15 cellular contexts compared by ENCODE assay signal in genomic region chr6:49826743-49827406, GRCh38. TPM values are rescaled to one million over a fixed set of nuclear protein-coding genes. Genes with fewer than 3 reads are reported as not detected.
DNase-seq lines count a peak whose midpoint lies in the region; ATAC-seq, FAIRE-seq and TF ChIP-seq lines count a peak whose summit lies in the region.
"Had no signal": no experiment of that assay in that cellular context is flagged by ENCODE, and none has a peak within 500 bp of the region (broad histone marks: within the 10 kb centered on the region; RNA-seq: fewer than 3 reads in every experiment).

No MANE protein-coding gene starts in this region.

- H3K36me3 ChIP-seq in OCI-LY3 (replicated peaks; ENCODE audit: low read depth, low read length) = no peaks in the 10 kb centered on the region
- H3K36me3 ChIP-seq in transverse colon = no peaks in the 10 kb centered on the region
- H3K36me3 ChIP-seq: tibial nerve had no signal

- FAIRE-seq in GM18507 (lab: Jason Lieb, UNC) = peak; percentile 84
- FAIRE-seq: endothelial cell of umbilical vein had no signal

- H3K27me3 ChIP-seq in OCI-LY3 (ENCODE audit: low read depth, low read length) (no peaks in the 10 kb centered on the region), transverse colon (no peaks in the 10 kb centered on the region)
- H3K27me3 ChIP-seq: tibial nerve had no signal

- H3K4me3 ChIP-seq in OCI-LY3 (ENCODE audit: low read length) (peak overlapping the region; percentile 43), transverse colon (no peak overlapping the region)
- H3K4me3 ChIP-seq: tibial nerve had no signal

- no peak for DNase-seq in GM18507 (ENCODE audit: extremely low spot score, insufficient read length, low read depth)
- no peak for DNase-seq in DMS114 treated with DMSO at 0.1 percent for 48 hours (lab: John Stamatoyannopoulos, UW; ENCODE audit: unreplicated experiment)
- DNase-seq in transverse colon = no peak
- no peak for DNase-seq in occipital lobe (lab: John Stamatoyannopoulos, UW)
- no peak for DNase-seq in kidney glomerular epithelial cell (lab: John Stamatoyannopoulos, UW)
- DNase-seq: activated CD4-positive, alpha-beta memory T cell treated with anti-CD3 and anti-CD28 coated beads, Interleukin-2, amount 10 ng/mL, durations not matched to agents 7 days and 5 days; CD4-positive, CD25-positive, alpha-beta regulatory T cell; H7; NCI-H1417 had no signal

- peak; percentile 99 for ATAC-seq in GM21423 (IDR thresholded peaks at IDR 0.05; ENCODE audit: unreplicated experiment)
- peak; percentile 94 for ATAC-seq in HG03060 (IDR thresholded peaks at IDR 0.05; ENCODE audit: low read depth, unreplicated experiment)

- no peaks in the 10 kb centered on the region for H4K20me1 ChIP-seq in OCI-LY3 (ENCODE audit: insufficient read depth, low read length)

- TF ChIP-seq POLR2A in transverse colon (IDR thresholded peaks at IDR 0.05) = no peak

- H3K4me1 ChIP-seq in OCI-LY3 (ENCODE audit: low read length) = peaks cover 9% of the 10 kb centered on the region; the same call in 1 of the 2 replicates
- no peaks in the 10 kb centered on the region for H3K4me1 ChIP-seq in transverse colon
- H3K4me1 ChIP-seq: tibial nerve had no signal

- no peaks in the 10 kb centered on the region for H3K9me3 ChIP-seq in OCI-LY3 (ENCODE audit: insufficient read depth, low read length)
- H3K9me3 ChIP-seq in transverse colon = no peaks in the 10 kb centered on the region
- H3K9me3 ChIP-seq: tibial nerve had no signal

- intact Hi-C loops in transverse colon (cut with DNase I; ENCODE audit: low total_unique reads) = no loop called here

- peak overlapping the region; percentile 41 for H3K4me2 ChIP-seq in OCI-LY3 (ENCODE audit: low read length)

- TF ChIP-seq CTCF in OCI-LY3 (IDR thresholded peaks at IDR 0.05; ENCODE audit: low read depth, low read length) (no peak), transverse colon (IDR thresholded peaks at IDR 0.05) (no peak)

- TF ChIP-seq EP300 in transverse colon (IDR thresholded peaks at IDR 0.05; ENCODE audit: low read depth) = no peak

- H3K27ac ChIP-seq in OCI-LY3 (ENCODE audit: low read length) (no peak overlapping the region), transverse colon (no peak overlapping the region)
- H3K27ac ChIP-seq: RWPE1, tibial nerve had no signal

- no peak overlapping the region for H3K9ac ChIP-seq in OCI-LY3 (ENCODE audit: low read length)

- H2AFZ ChIP-seq in OCI-LY3 (ENCODE audit: low read depth, low read length) = peak overlapping the region; percentile 9

- H3K79me2 ChIP-seq in OCI-LY3 (ENCODE audit: low read length) = no peaks in the 10 kb centered on the region

- WGBS in transverse colon (ENCODE audit: low coverage in 1 of 2), 2 donors = 40 to 44% methylated on average over 4 to 5 of the region's 5 CpGs

- in situ Hi-C loops in transverse colon (cut with MboI; ENCODE audit: low pct_ligation_motif_present in 1 of 4, low pct_unique_long_range_greater_than_20kb in 1 of 4, low sequenced_read_pairs in 3 of 4) = loop anchor here in 3 of 4 donors (25.0 kb wide), 1 partner anchor 290 kb away; no protein-coding TSS in a partner anchor

RNA-seq across cellular contexts. Expression of gene CRISP1, which starts 39.5 kb away (rescaled TPM):
- total RNA-seq in transverse colon = not detected
- not detected for total RNA-seq in occipital lobe
- total RNA-seq: activated CD4-positive, alpha-beta memory T cell treated with anti-CD3 and anti-CD28 coated beads, Interleukin-2, amount 10 ng/mL, durations not matched to agents 7 days and 5 days; CD4-positive, CD25-positive, alpha-beta regulatory T cell; endothelial cell of umbilical vein; H7; tibial nerve had no signal

RNA-seq across cellular contexts. Expression of gene PGK2, which starts 39.8 kb away (rescaled TPM):
- total RNA-seq in transverse colon (not detected), occipital lobe (not detected)
- total RNA-seq: activated CD4-positive, alpha-beta memory T cell treated with anti-CD3 and anti-CD28 coated beads, Interleukin-2, amount 10 ng/mL, durations not matched to agents 7 days and 5 days; CD4-positive, CD25-positive, alpha-beta regulatory T cell; endothelial cell of umbilical vein; H7; tibial nerve had no signal
